ENCODE assay signal across 8 cellular contexts in genomic region chr1:27772932-27773731, GRCh38. TPM values are rescaled to one million over a fixed set of nuclear protein-coding genes. Genes with fewer than 3 reads are reported as not detected.
DNase-seq lines count a peak whose midpoint lies in the region; ATAC-seq and TF ChIP-seq lines count a peak whose summit lies in the region.

Gene STX12, plus strand, starts transcription at chr1:27773219. Its CDS starts 89 bp downstream, at chr1:27773308.

- H3K27me3 ChIP-seq in naive thymus-derived CD4-positive, alpha-beta T cell (ENCODE audit: control insufficient read depth in 2 of 2, insufficient read depth in 2 of 2, low read length in 2 of 2), result no peaks in the 10 kb centered on the region

- peak within 1 kb of the TSS; percentile 98 for H3K4me3 ChIP-seq in LNCaP clone FGC (ENCODE audit: low read depth, low read length)
- H3K4me3 ChIP-seq in naive thymus-derived CD4-positive, alpha-beta T cell (ENCODE audit: low read length), result peak within 1 kb of the TSS; percentile 97

- peaks cover 0 to 5% (median 0%) of the 10 kb centered on the region in 3 experiments for H3K36me3 ChIP-seq in naive thymus-derived CD4-positive, alpha-beta T cell (ENCODE audit: control insufficient read depth in 2 of 3, insufficient read depth in 3 of 3, low read length in 3 of 3)

- H3K36me3 Mint-ChIP-seq in activated T-helper 17 cell treated with anti-CD3 and anti-CD28 coated beads, Interleukin-2, amount 50 U/mL, for 72 hours (ENCODE audit: low read depth), result peaks cover 37% of the 10 kb centered on the region
- peaks cover 0 to 10% (median 6%) of the 10 kb centered on the region in 5 donors for H3K36me3 Mint-ChIP-seq in naive thymus-derived CD4-positive, alpha-beta T cell
- H3K36me3 Mint-ChIP-seq in stimulated activated naive B cell treated with anti-CD40 and anti-IgM and Interleukin-4, amounts not matched to agents 10 μg/mL and 1 μg/mL and 100 μg/mL, for 72 hours, result peaks cover 7 to 13% of the 10 kb centered on the region in 2 donors

- TF ChIP-seq CTCF in LNCaP clone FGC (IDR thresholded peaks at IDR 0.05; ENCODE audit: control insufficient read depth, extremely low read depth, insufficient read depth), result no peak
- TF ChIP-seq CTCF in RWPE1 (conservative IDR thresholded peaks at IDR 0.05; ENCODE audit: low read depth), result no peak

- POLR2A ChIA-PET in RWPE1 (lab: Yijun Ruan, JAX; ENCODE audit: low non-redundant PET), result interaction anchor here (0.9 to 1.1 kb wide), 2 partner anchors 101 to 114 kb away, joined by 4 to 7 read pairs; partner anchors contain the start of gene IFI6
- POLR2A ChIA-PET in naive thymus-derived CD4-positive, alpha-beta T cell (lab: Charles Lee), result interaction anchor here (0.5 to 2.0 kb wide), 11 partner anchors 9 to 1409 kb away, joined by 3 to 13 read pairs (median 4); partner anchors contain the start of genes FAM76A, IFI6, PPP1R8 and SRSF4

- no peaks in the 10 kb centered on the region for H3K27me3 Mint-ChIP-seq in activated T-helper 17 cell treated with anti-CD3 and anti-CD28 coated beads, Interleukin-2, amount 50 U/mL, for 72 hours
- H3K27me3 Mint-ChIP-seq in naive thymus-derived CD4-positive, alpha-beta T cell, result no peaks in the 10 kb centered on the region
- H3K27me3 Mint-ChIP-seq in stimulated activated naive B cell treated with anti-CD40 and anti-IgM and Interleukin-4, amounts not matched to agents 10 μg/mL and 1 μg/mL and 100 μg/mL, for 72 hours, result no peaks in the 10 kb centered on the region

- H3K4me3 Mint-ChIP-seq in activated T-helper 17 cell treated with anti-CD3 and anti-CD28 coated beads, Interleukin-2, amount 50 U/mL, for 72 hours, result peak within 1 kb of the TSS; percentile 93
- H3K4me3 Mint-ChIP-seq in naive thymus-derived CD4-positive, alpha-beta T cell, result peak within 1 kb of the TSS; percentile 84 to 97 (median 94)
- H3K4me3 Mint-ChIP-seq in stimulated activated naive B cell treated with anti-CD40 and anti-IgM and Interleukin-4, amounts not matched to agents 10 μg/mL and 1 μg/mL and 100 μg/mL, for 72 hours, result peak within 1 kb of the TSS; percentile 92 to 93

- intact Hi-C loops in naive thymus-derived CD4-positive, alpha-beta T cell (cut with micrococcal nuclease), result loop anchor here (1.0 to 10.0 kb wide), 10 partner anchors 48 to 896 kb away; partner anchors contain the start of genes FAM76A (in 2 of the 2), IFI6 (in 2 of the 2), PPP1R8 (in 2 of the 2) and AHDC1 (in 1 of the 2)

- peaks cover 20% of the 10 kb centered on the region for H3K4me1 Mint-ChIP-seq in activated T-helper 17 cell treated with anti-CD3 and anti-CD28 coated beads, Interleukin-2, amount 50 U/mL, for 72 hours
- H3K4me1 Mint-ChIP-seq in naive thymus-derived CD4-positive, alpha-beta T cell, result peaks cover 26 to 43% (median 37%) of the 10 kb centered on the region in 7 donors
- peaks cover 12 to 23% of the 10 kb centered on the region in 2 donors for H3K4me1 Mint-ChIP-seq in stimulated activated naive B cell treated with anti-CD40 and anti-IgM and Interleukin-4, amounts not matched to agents 10 μg/mL and 1 μg/mL and 100 μg/mL, for 72 hours

- H3K27ac ChIP-seq in RWPE1, result peak within 1 kb of the TSS; percentile 84
- H3K27ac ChIP-seq in naive thymus-derived CD4-positive, alpha-beta T cell (ENCODE audit: low read depth, low read length), result peak within 1 kb of the TSS; percentile 94

- no peaks in the 10 kb centered on the region for H3K9me3 Mint-ChIP-seq in activated T-helper 17 cell treated with anti-CD3 and anti-CD28 coated beads, Interleukin-2, amount 50 U/mL, for 72 hours
- peaks cover 0 to 1% (median 0%) of the 10 kb centered on the region in 11 donors for H3K9me3 Mint-ChIP-seq in naive thymus-derived CD4-positive, alpha-beta T cell
- H3K9me3 Mint-ChIP-seq in stimulated activated naive B cell treated with anti-CD40 and anti-IgM and Interleukin-4, amounts not matched to agents 10 μg/mL and 1 μg/mL and 100 μg/mL, for 72 hours, result no peaks in the 10 kb centered on the region

- CTCF ChIA-PET in RWPE1 (lab: Yijun Ruan, JAX), result interaction anchor here (0.6 to 1.1 kb wide), 5 partner anchors 10 to 427 kb away, joined by 3 to 4 read pairs (median 4); partner anchors contain the start of genes FAM76A and IFI6
- CTCF ChIA-PET in naive thymus-derived CD4-positive, alpha-beta T cell (lab: Charles Lee), result interaction anchor here (0.5 to 1.6 kb wide), 10 partner anchors 8 to 384 kb away, joined by 3 to 8 read pairs (median 3); partner anchors contain the start of gene PPP1R8

- DNase-seq in Daoy (ENCODE audit: low read depth), result peak; percentile 100
- DNase-seq in GOT3 (lab: John Stamatoyannopoulos, UW), result peak; percentile 96
- peak; percentile 97 for DNase-seq in LNCaP clone FGC (ENCODE audit: low read depth)
- peak; percentile 99 for DNase-seq in RWPE1 (ENCODE audit: low spot score)
- peak; percentile 100 for DNase-seq in fibroblast of gingiva (ENCODE audit: low read depth)
- peak; percentile 97 to 100 (median 98) for DNase-seq in naive thymus-derived CD4-positive, alpha-beta T cell
- peak; percentile 99 for DNase-seq in stimulated activated naive B cell treated with anti-CD40 and anti-IgM and Interleukin-4, amounts not matched to agents 10 μg/mL and 1 μg/mL and 100 μg/mL, for 72 hours

- H3K4me1 ChIP-seq in naive thymus-derived CD4-positive, alpha-beta T cell (ENCODE audit: control insufficient read depth in 2 of 2, insufficient read depth in 2 of 2, low read length in 2 of 2), result peaks cover 10 to 13% of the 10 kb centered on the region in 2 donors

- peak; percentile 96 for ATAC-seq in activated T-helper 17 cell treated with anti-CD3 and anti-CD28 coated beads, Interleukin-2, amount 50 U/mL, for 72 hours (replicated peaks)
- peak; percentile 96 for ATAC-seq in naive thymus-derived CD4-positive, alpha-beta T cell
- peak; percentile 97 for ATAC-seq in stimulated activated naive B cell treated with anti-CD40 and anti-IgM and Interleukin-4, amounts not matched to agents 10 μg/mL and 1 μg/mL and 100 μg/mL, for 72 hours (replicated peaks)

- H3K27ac Mint-ChIP-seq in activated T-helper 17 cell treated with anti-CD3 and anti-CD28 coated beads, Interleukin-2, amount 50 U/mL, for 72 hours, result peak within 1 kb of the TSS; percentile 94
- H3K27ac Mint-ChIP-seq in naive thymus-derived CD4-positive, alpha-beta T cell, result peak within 1 kb of the TSS; percentile 90 to 99 (median 96)
- H3K27ac Mint-ChIP-seq in stimulated activated naive B cell treated with anti-CD40 and anti-IgM and Interleukin-4, amounts not matched to agents 10 μg/mL and 1 μg/mL and 100 μg/mL, for 72 hours, result peak within 1 kb of the TSS; percentile 97

- no peaks in the 10 kb centered on the region for H3K9me3 ChIP-seq in naive thymus-derived CD4-positive, alpha-beta T cell (ENCODE audit: control insufficient read depth in 2 of 3, low read length in 3 of 3)

RNA-seq across cellular contexts. Expression of gene STX12, which starts in this region (rescaled TPM):
- total RNA-seq in Daoy (2014; rRNA removed; shearing (Covaris generic)), result 36.8 and 38.7 TPM in 2 replicates
- total RNA-seq in activated T-helper 17 cell treated with anti-CD3 and anti-CD28 coated beads, Interleukin-2, amount 50 U/mL, for 72 hours, result 10 to 100 TPM; 39.1 to 50.7 TPM
- 10 to 100 TPM; 23.9 to 38.7 (median 28.9) TPM for total RNA-seq in naive thymus-derived CD4-positive, alpha-beta T cell
- polyA plus RNA-seq in naive thymus-derived CD4-positive, alpha-beta T cell, result 10 to 100 TPM in 1 of 2 donors, 1 to 10 TPM in 1; 9.3 to 11.2 TPM

Comparison
In these comparisons a context has a peak if more than half of its experiments do, and no peak if none do; other contexts are left out.
1. Peak in every context shown above with its lines: DNase-seq, ATAC-seq, H3K4me3 ChIP-seq and H3K27ac ChIP-seq.